11 cellular contexts compared by ENCODE assay signal in genomic region chr1:31707711-31708110, GRCh38. TPM values are rescaled to one million over a fixed set of nuclear protein-coding genes. Genes with fewer than 3 reads are reported as not detected.
DNase-seq lines count a peak whose midpoint lies in the region; ATAC-seq and TF ChIP-seq lines count a peak whose summit lies in the region.
"Had no signal": no experiment of that assay in that cellular context is flagged by ENCODE, and none has a peak within 500 bp of the region (broad histone marks: within the 10 kb centered on the region; RNA-seq: fewer than 3 reads in every experiment).

No MANE protein-coding gene starts in this region.

- H3K4me1 Mint-ChIP-seq in activated T-cell treated with anti-CD3 and anti-CD28 coated beads, Interleukin-2, amount 50 U/mL, for 72 hours (ENCODE audit: low read depth), result peaks cover 40% of the 10 kb centered on the region
- peaks cover 32% of the 10 kb centered on the region for H3K4me1 Mint-ChIP-seq in activated T-cell treated with anti-CD3 and anti-CD28 coated beads, Interleukin-2, amount 50 U/mL, for 4 hours (ENCODE audit: low read depth)
- H3K4me1 Mint-ChIP-seq in chondrocyte (ENCODE audit: low read depth), result peaks cover 75% of the 10 kb centered on the region

- H3K27me3 Mint-ChIP-seq in activated T-cell treated with anti-CD3 and anti-CD28 coated beads, Interleukin-2, amount 50 U/mL, for 72 hours (ENCODE audit: low read depth), result peaks cover 57% of the 10 kb centered on the region
- H3K27me3 Mint-ChIP-seq in activated T-cell treated with anti-CD3 and anti-CD28 coated beads, Interleukin-2, amount 50 U/mL, for 4 hours (ENCODE audit: low read depth), result peaks cover 65% of the 10 kb centered on the region
- H3K27me3 Mint-ChIP-seq in chondrocyte (ENCODE audit: low read depth), result no peaks in the 10 kb centered on the region

- no peaks in the 10 kb centered on the region for H3K36me3 Mint-ChIP-seq in activated T-cell treated with anti-CD3 and anti-CD28 coated beads, Interleukin-2, amount 50 U/mL, for 72 hours (ENCODE audit: insufficient read depth in 2 of 2)
- no peaks in the 10 kb centered on the region for H3K36me3 Mint-ChIP-seq in activated T-cell treated with anti-CD3 and anti-CD28 coated beads, Interleukin-2, amount 50 U/mL, for 4 hours (ENCODE audit: insufficient read depth)
- no peaks in the 10 kb centered on the region for H3K36me3 Mint-ChIP-seq in chondrocyte (ENCODE audit: low read depth)

- TF ChIP-seq CTCF in chondrocyte (IDR thresholded peaks at IDR 0.05) (peak; percentile 62), smooth muscle cell (IDR thresholded peaks at IDR 0.05; ENCODE audit: borderline replicate concordance, insufficient read depth, poor library complexity, severe bottlenecking) (peak; percentile 23)

- no peaks in the 10 kb centered on the region for H4K20me1 ChIP-seq in smooth muscle cell (ENCODE audit: low read depth)

- no peaks in the 10 kb centered on the region for H3K36me3 ChIP-seq in smooth muscle cell (ENCODE audit: low read depth)
- H3K36me3 ChIP-seq: right atrium auricular region had no signal

- no peak overlapping the region for H2AFZ ChIP-seq in smooth muscle cell (ENCODE audit: low read depth)

- H3K4me1 ChIP-seq in smooth muscle cell (ENCODE audit: low read depth), result peaks cover 20% of the 10 kb centered on the region

- no peak overlapping the region for H3K4me3 ChIP-seq in smooth muscle cell
- H3K4me3 ChIP-seq: right atrium auricular region had no signal

- H3K4me2 ChIP-seq in smooth muscle cell, result peak overlapping the region; percentile 60

- no peak for ATAC-seq in activated T-cell treated with anti-CD3 and anti-CD28 coated beads, Interleukin-2, amount 50 U/mL, for 72 hours (replicated peaks in 1 of 2)
- ATAC-seq in activated T-cell treated with anti-CD3 and anti-CD28 coated beads, Interleukin-2, amount 50 U/mL, for 4 hours, result no peak
- ATAC-seq in GM21528 (IDR thresholded peaks at IDR 0.05; ENCODE audit: low FRiP score, unreplicated experiment), result no peak

- H3K9ac ChIP-seq in smooth muscle cell (ENCODE audit: low read depth), result peak overlapping the region; percentile 64

- H3F3A ChIP-seq in smooth muscle cell (ENCODE audit: low read depth), result peaks cover 44% of the 10 kb centered on the region

- peak overlapping the region in 1 of 2 donors; percentile 23 for H3K4me3 Mint-ChIP-seq in activated T-cell treated with anti-CD3 and anti-CD28 coated beads, Interleukin-2, amount 50 U/mL, for 72 hours
- H3K4me3 Mint-ChIP-seq in activated T-cell treated with anti-CD3 and anti-CD28 coated beads, Interleukin-2, amount 50 U/mL, for 4 hours, result no peak overlapping the region
- no peak overlapping the region for H3K4me3 Mint-ChIP-seq in chondrocyte (ENCODE audit: unreplicated experiment)

- no peaks in the 10 kb centered on the region for H3K9me3 ChIP-seq in smooth muscle cell (replicated peaks; ENCODE audit: low read depth)
- H3K9me3 ChIP-seq: right atrium auricular region had no signal

- no peaks in the 10 kb centered on the region for H3K27me3 ChIP-seq in smooth muscle cell (ENCODE audit: low read depth)
- H3K27me3 ChIP-seq: right atrium auricular region had no signal

- H3K79me2 ChIP-seq in smooth muscle cell (ENCODE audit: low read depth), result peaks cover 12% of the 10 kb centered on the region

- 14% methylated on average over 5 of the region's 5 CpGs for WGBS in smooth muscle cell (ENCODE audit: low lambda C conversion rate)

- no peak overlapping the region for H3K27ac Mint-ChIP-seq in activated T-cell treated with anti-CD3 and anti-CD28 coated beads, Interleukin-2, amount 50 U/mL, for 72 hours
- H3K27ac Mint-ChIP-seq in chondrocyte (ENCODE audit: unreplicated experiment), result peak overlapping the region; percentile 89
- H3K27ac Mint-ChIP-seq: activated T-helper 2 cell treated with anti-CD3 and anti-CD28 coated beads, Interferon-gamma antibody, Interleukin-2, Interleukin-4, amounts not matched to agents 10 μg/mL and 5 μg/mL and 100 μg/mL, durations not matched to agents 14 hours and 24 hours and 36 hours had no signal

- H3K9me3 Mint-ChIP-seq in activated T-cell treated with anti-CD3 and anti-CD28 coated beads, Interleukin-2, amount 50 U/mL, for 72 hours, result no peaks in the 10 kb centered on the region
- no peaks in the 10 kb centered on the region for H3K9me3 Mint-ChIP-seq in activated T-cell treated with anti-CD3 and anti-CD28 coated beads, Interleukin-2, amount 50 U/mL, for 4 hours
- no peaks in the 10 kb centered on the region for H3K9me3 Mint-ChIP-seq in chondrocyte (ENCODE audit: low read depth)
- H3K9me3 Mint-ChIP-seq: activated T-helper 2 cell treated with anti-CD3 and anti-CD28 coated beads, Interferon-gamma antibody, Interleukin-2, Interleukin-4, amounts not matched to agents 10 μg/mL and 5 μg/mL and 100 μg/mL, durations not matched to agents 14 hours and 24 hours and 36 hours had no signal

- peak; percentile 25 to 33 for DNase-seq in activated T-cell treated with anti-CD3 and anti-CD28 coated beads, Interleukin-2, amount 50 U/mL, for 72 hours
- no peak for DNase-seq in activated T-cell treated with anti-CD3 and anti-CD28 coated beads, Interleukin-2, amount 50 U/mL, for 4 hours
- DNase-seq in NCI-H226 (peak; percentile 61), chondrocyte (ENCODE audit: low spot score) (no peak), smooth muscle cell (lab: John Stamatoyannopoulos, UW; ENCODE audit: unreplicated experiment) (no peak), HuH-7.5 (ENCODE audit: low spot score) (no peak)
- DNase-seq in central memory CD4-positive, alpha-beta T cell, result no peak
- DNase-seq: DMS79 had no signal

- peak overlapping the region; percentile 87 for H3K27ac ChIP-seq in smooth muscle cell (ENCODE audit: low read depth)
- H3K27ac ChIP-seq: right atrium auricular region had no signal

RNA-seq across cellular contexts. Expression of gene COL16A1, which starts 3.9 kb away (rescaled TPM):
- total RNA-seq in activated T-cell treated with anti-CD3 and anti-CD28 coated beads, Interleukin-2, amount 50 U/mL, for 72 hours, result under 1 TPM; 0.49 to 0.82 TPM
- under 1 TPM; 0.57 to 0.89 (median 0.61) TPM for total RNA-seq in activated T-cell treated with anti-CD3 and anti-CD28 coated beads, Interleukin-2, amount 50 U/mL, for 4 hours
- total RNA-seq in chondrocyte (230 to 272 TPM (median 262 TPM) in 3 replicates), smooth muscle cell (67.3 and 105 TPM in 2 replicates)
- polyA plus RNA-seq in smooth muscle cell, result 126 and 152 TPM in 2 replicates
- total RNA-seq: activated T-helper 2 cell treated with anti-CD3 and anti-CD28 coated beads, Interferon-gamma antibody, Interleukin-2, Interleukin-4, amounts not matched to agents 10 μg/mL and 5 μg/mL and 100 μg/mL, durations not matched to agents 14 hours and 24 hours and 36 hours had no signal

RNA-seq across cellular contexts. Expression of gene ADGRB2, which starts 56.4 kb away (rescaled TPM):
- 1 to 10 TPM; 1.0 to 2.3 TPM for total RNA-seq in activated T-cell treated with anti-CD3 and anti-CD28 coated beads, Interleukin-2, amount 50 U/mL, for 72 hours
- under 1 TPM; 0.18 to 0.68 (median 0.65) TPM for total RNA-seq in activated T-cell treated with anti-CD3 and anti-CD28 coated beads, Interleukin-2, amount 50 U/mL, for 4 hours
- total RNA-seq in chondrocyte, result 11.9 to 20.4 TPM (median 12.2 TPM) in 3 replicates
- total RNA-seq in smooth muscle cell, result 8.8 and 10.6 TPM in 2 replicates
- 7.5 and 9.4 TPM in 2 replicates for polyA plus RNA-seq in smooth muscle cell

Comparison
In these comparisons a context has a peak if more than half of its experiments do, and no peak if none do; other contexts are left out.
1. DNase-seq: peak in activated T-cell treated with anti-CD3 and anti-CD28 coated beads, Interleukin-2, amount 50 U/mL, for 72 hours (2 of 2) and NCI-H226 (single experiment); none in activated T-cell treated with anti-CD3 and anti-CD28 coated beads, Interleukin-2, amount 50 U/mL, for 4 hours (single experiment), chondrocyte (single experiment), smooth muscle cell (single experiment), central memory CD4-positive, alpha-beta T cell (single experiment) and HuH-7.5 (single experiment).
2. RNA of gene COL16A1, which starts 3.9 kb away (total RNA-seq): 230 to 272 TPM in chondrocyte and 67.3 to 105 TPM in smooth muscle cell; 0.49 to 0.82 TPM in activated T-cell treated with anti-CD3 and anti-CD28 coated beads, Interleukin-2, amount 50 U/mL, for 72 hours and 0.57 to 0.89 TPM in activated T-cell treated with anti-CD3 and anti-CD28 coated beads, Interleukin-2, amount 50 U/mL, for 4 hours; every median in the first group is over 10 times any median in the second.